In the genomic region with DNA sequence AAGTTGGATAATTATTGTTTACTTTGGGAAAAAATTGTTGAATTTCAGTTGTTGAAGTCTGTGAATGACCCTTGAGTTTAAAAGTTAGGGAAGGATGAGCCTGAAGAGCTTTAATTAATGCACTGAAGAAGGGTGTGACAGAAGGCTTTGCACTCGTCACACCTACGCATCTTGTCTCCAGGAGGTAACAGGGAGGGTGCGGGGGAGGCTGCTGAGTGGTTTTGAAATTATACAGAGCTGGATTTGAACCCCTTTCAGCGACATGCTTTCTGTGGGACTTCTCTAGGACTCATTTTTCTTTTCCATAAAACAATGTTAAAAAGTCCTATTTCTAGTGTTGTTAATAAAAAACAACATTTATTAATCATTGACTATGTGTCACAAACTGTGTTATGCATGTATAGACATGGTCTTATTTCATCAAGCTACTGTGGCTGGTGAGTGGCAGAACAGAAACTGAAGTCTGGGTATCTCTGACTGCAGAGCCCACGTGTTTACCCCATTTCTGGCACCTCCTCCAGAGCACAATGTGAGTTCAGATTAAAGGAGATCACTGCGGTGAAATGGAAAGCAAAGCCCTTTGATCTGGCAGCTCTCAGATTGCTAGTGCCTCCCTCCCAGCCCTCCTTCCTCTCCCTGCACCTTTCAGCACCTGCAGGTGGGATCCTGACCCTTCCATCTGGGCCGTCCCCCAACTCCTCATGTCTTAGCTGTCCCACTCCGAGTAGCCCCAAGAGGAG, we compare ENCODE assay signal across 8 cellular contexts.
DNase-seq lines count a peak whose midpoint lies in the region; ATAC-seq lines count a peak whose summit lies in the region.

No MANE protein-coding gene starts in this region.

- ATAC-seq in HG02943 (IDR thresholded peaks at IDR 0.05; ENCODE audit: low read depth, unreplicated experiment), result peak; percentile 80
- no peak for ATAC-seq in HG03520 (IDR thresholded peaks at IDR 0.05; ENCODE audit: unreplicated experiment)
- ATAC-seq in GM19452 (IDR thresholded peaks at IDR 0.05; ENCODE audit: unreplicated experiment), result no peak

- no peaks in the 10 kb centered on the region for H3K36me3 Mint-ChIP-seq in CD4-positive, alpha-beta memory T cell

- CTCF ChIA-PET in CD4-positive, alpha-beta memory T cell (lab: Charles Lee; ENCODE audit: partially characterized antibody), result no interaction called here

- H3K4me3 ChIP-seq in CD4-positive, alpha-beta memory T cell (ENCODE audit: low read length in 2 of 2), result no peak overlapping the region

- H3K4me3 Mint-ChIP-seq in CD4-positive, alpha-beta memory T cell, result peak overlapping the region in 7 of 8 donors; percentile 32 to 71 (median 59)

- no peaks in the 10 kb centered on the region for H3K9me3 ChIP-seq in CD4-positive, alpha-beta memory T cell (ENCODE audit: control insufficient read depth in 1 of 2, low read length in 2 of 2)

- no peak overlapping the region for H3K27ac ChIP-seq in CD4-positive, alpha-beta memory T cell (ENCODE audit: low read depth, low read length)

- peaks cover 7 to 16% (median 9%) of the 10 kb centered on the region in 4 donors for H3K4me1 Mint-ChIP-seq in CD4-positive, alpha-beta memory T cell

- intact Hi-C loops in CD4-positive, alpha-beta memory T cell (cut with micrococcal nuclease), result loop anchor here (1.0 kb wide), 1 partner anchor 33 kb away; no protein-coding TSS in a partner anchor

- DNase-seq in CD4-positive, alpha-beta memory T cell, result peak; percentile 22 to 60 (median 50)
- peak; percentile 14 to 32 for DNase-seq in activated CD4-positive, alpha-beta T cell treated with anti-CD3 and anti-CD28 coated beads, Interleukin-2, amount 50 U/mL, for 48 hours
- DNase-seq in kidney tubule cell (ENCODE audit: low spot score) (peak; percentile 80), NOMO-1 treated with DMSO at 0.1 percent for 48 hours (lab: John Stamatoyannopoulos, UW; ENCODE audit: unreplicated experiment) (no peak), NCI-H1105 treated with DMSO at 0.1 percent for 48 hours (lab: John Stamatoyannopoulos, UW) (no peak)

- peaks cover 0 to 5% of the 10 kb centered on the region in 2 donors for H3K27me3 Mint-ChIP-seq in CD4-positive, alpha-beta memory T cell

- peak overlapping the region; percentile 24 to 84 (median 59) for H3K27ac Mint-ChIP-seq in CD4-positive, alpha-beta memory T cell

- H3K9me3 Mint-ChIP-seq in CD4-positive, alpha-beta memory T cell, result peaks cover 0 to 4% (median 0%) of the 10 kb centered on the region in 8 donors

- no peaks in the 10 kb centered on the region for H3K36me3 ChIP-seq in CD4-positive, alpha-beta memory T cell (ENCODE audit: insufficient read depth, low read length)

- no peaks in the 10 kb centered on the region for H3K27me3 ChIP-seq in CD4-positive, alpha-beta memory T cell (ENCODE audit: insufficient read depth, low read length)

- POLR2A ChIA-PET in CD4-positive, alpha-beta memory T cell (lab: Charles Lee; ENCODE audit: partially characterized antibody), result interaction anchor here (1.1 kb wide), 1 partner anchor 32 kb away, joined by 4 read pairs; no protein-coding TSS in a partner anchor

- H3K4me1 ChIP-seq in CD4-positive, alpha-beta memory T cell (ENCODE audit: insufficient read depth, low read length), result peaks cover 11% of the 10 kb centered on the region

Comparison
In these comparisons a context has a peak if more than half of its experiments do, and no peak if none do; other contexts are left out.
1. DNase-seq: peak in CD4-positive, alpha-beta memory T cell (5 of 5), activated CD4-positive, alpha-beta T cell treated with anti-CD3 and anti-CD28 coated beads, Interleukin-2, amount 50 U/mL, for 48 hours (2 of 2) and kidney tubule cell (single experiment); none in NOMO-1 treated with DMSO at 0.1 percent for 48 hours (single experiment) and NCI-H1105 treated with DMSO at 0.1 percent for 48 hours (single experiment).